ENCODE assay signal across 10 cellular contexts in the genomic region with DNA sequence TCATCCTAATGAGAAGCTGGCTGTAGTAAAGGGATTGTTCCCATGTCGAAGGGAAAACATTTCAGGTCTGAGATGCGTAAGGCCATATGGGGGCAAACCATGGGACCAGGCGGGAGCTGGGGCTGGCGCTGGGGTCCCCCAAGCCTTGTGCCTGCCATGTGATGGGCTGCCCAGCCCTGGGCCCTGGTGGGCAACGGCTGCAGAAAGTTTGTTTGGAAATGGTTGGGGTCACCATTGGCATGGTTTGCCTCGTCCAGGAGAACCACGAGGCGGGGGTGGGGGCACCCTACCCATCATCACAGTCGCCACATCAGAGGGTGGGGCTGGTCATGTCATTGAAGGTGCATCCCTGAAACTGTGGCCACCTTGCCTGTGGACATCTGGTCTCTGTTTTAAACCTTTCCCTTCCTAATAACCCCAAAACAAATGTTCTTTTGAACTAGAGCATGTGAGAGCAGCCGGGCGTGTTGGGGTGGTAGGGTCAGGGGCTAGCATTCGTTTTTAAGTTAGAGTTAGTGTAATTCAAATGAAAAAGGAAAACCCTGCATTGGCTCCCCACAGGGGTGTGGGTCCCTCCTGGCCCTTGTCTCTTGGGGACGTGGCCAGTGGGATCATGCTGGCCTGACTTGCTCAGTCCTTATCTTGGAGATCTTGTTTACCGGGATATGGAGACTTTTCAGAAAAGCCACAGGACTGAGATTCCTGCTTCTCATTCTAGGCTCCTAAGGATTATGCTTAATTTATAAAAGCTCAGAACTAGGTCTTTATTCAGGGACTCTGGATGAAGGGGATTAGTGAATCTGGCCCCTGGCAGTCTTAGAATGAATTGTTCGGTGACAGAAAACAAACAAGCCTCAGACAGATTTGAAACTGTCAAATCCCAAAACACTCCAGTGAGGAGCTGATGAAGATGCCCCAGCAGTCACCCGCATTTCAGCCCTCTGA.
"Had no signal": no experiment of that assay in that cellular context is flagged by ENCODE, and none has a peak within 500 bp of the region (broad histone marks: within the 10 kb centered on the region; RNA-seq: fewer than 3 reads in every experiment).

No MANE protein-coding gene starts in this region.

- H3K4me1 ChIP-seq: esophagus squamous epithelium, thyroid gland had no signal

- H3K36me3 ChIP-seq: esophagus squamous epithelium, ovary, thyroid gland had no signal

- H3K4me1 Mint-ChIP-seq: activated CD4-positive, alpha-beta T cell treated with anti-CD3 and anti-CD28 coated beads, Interleukin-2, amount 10 ng/mL, durations not matched to agents 7 days and 5 days; activated T-helper 17 cell treated with anti-CD3 and anti-CD28 coated beads, Interleukin-2, amount 50 U/mL, for 72 hours; nephron; stimulated activated memory B cell treated with anti-CD40 and anti-IgM and Interleukin-4, amounts not matched to agents 10 μg/mL and 1 μg/mL and 100 μg/mL, for 72 hours had no signal

- H3K27ac ChIP-seq: esophagus squamous epithelium, ovary, thyroid gland had no signal

- H3K27ac Mint-ChIP-seq: activated CD4-positive, alpha-beta T cell treated with anti-CD3 and anti-CD28 coated beads, Interleukin-2, amount 10 ng/mL, durations not matched to agents 7 days and 5 days; activated naive CD4-positive, alpha-beta T cell treated with anti-CD3 and anti-CD28 coated beads for 36 hours; activated T-helper 17 cell treated with anti-CD3 and anti-CD28 coated beads, Interleukin-2, amount 50 U/mL, for 72 hours; nephron; stimulated activated memory B cell treated with anti-CD40 and anti-IgM and Interleukin-4, amounts not matched to agents 10 μg/mL and 1 μg/mL and 100 μg/mL, for 72 hours had no signal

- H3K27me3 Mint-ChIP-seq: activated CD4-positive, alpha-beta T cell treated with anti-CD3 and anti-CD28 coated beads, Interleukin-2, amount 10 ng/mL, durations not matched to agents 7 days and 5 days; activated T-helper 17 cell treated with anti-CD3 and anti-CD28 coated beads, Interleukin-2, amount 50 U/mL, for 72 hours had no signal

- DNase-seq: activated CD4-positive, alpha-beta T cell treated with anti-CD3 and anti-CD28 coated beads, Interleukin-2, amount 10 ng/mL, durations not matched to agents 7 days and 5 days; activated naive CD4-positive, alpha-beta T cell treated with anti-CD3 and anti-CD28 coated beads for 36 hours; esophagus squamous epithelium; stimulated activated CD4-positive, alpha-beta T cell treated with anti-CD3 and anti-CD28 coated beads, Interleukin-2, amount 100 ng/mL, for 48 hours; SW 1271; thyroid gland had no signal

- H3K27me3 ChIP-seq: ovary, thyroid gland had no signal

- H3K9me3 ChIP-seq: ovary, thyroid gland had no signal

- H3K4me3 Mint-ChIP-seq: activated CD4-positive, alpha-beta T cell treated with anti-CD3 and anti-CD28 coated beads, Interleukin-2, amount 10 ng/mL, durations not matched to agents 7 days and 5 days; activated naive CD4-positive, alpha-beta T cell treated with anti-CD3 and anti-CD28 coated beads for 36 hours; activated T-helper 17 cell treated with anti-CD3 and anti-CD28 coated beads, Interleukin-2, amount 50 U/mL, for 72 hours; nephron; stimulated activated memory B cell treated with anti-CD40 and anti-IgM and Interleukin-4, amounts not matched to agents 10 μg/mL and 1 μg/mL and 100 μg/mL, for 72 hours had no signal

- ATAC-seq: activated T-helper 17 cell treated with anti-CD3 and anti-CD28 coated beads, Interleukin-2, amount 50 U/mL, for 72 hours; stimulated activated memory B cell treated with anti-CD40 and anti-IgM and Interleukin-4, amounts not matched to agents 10 μg/mL and 1 μg/mL and 100 μg/mL, for 72 hours had no signal

- H3K36me3 Mint-ChIP-seq: stimulated activated memory B cell treated with anti-CD40 and anti-IgM and Interleukin-4, amounts not matched to agents 10 μg/mL and 1 μg/mL and 100 μg/mL, for 72 hours had no signal

- H3K9me3 Mint-ChIP-seq: activated CD4-positive, alpha-beta T cell treated with anti-CD3 and anti-CD28 coated beads, Interleukin-2, amount 10 ng/mL, durations not matched to agents 7 days and 5 days; activated naive CD4-positive, alpha-beta T cell treated with anti-CD3 and anti-CD28 coated beads for 36 hours; activated T-helper 17 cell treated with anti-CD3 and anti-CD28 coated beads, Interleukin-2, amount 50 U/mL, for 72 hours; nephron; stimulated activated memory B cell treated with anti-CD40 and anti-IgM and Interleukin-4, amounts not matched to agents 10 μg/mL and 1 μg/mL and 100 μg/mL, for 72 hours had no signal

- H3K4me3 ChIP-seq: esophagus squamous epithelium, ovary, thyroid gland had no signal
